9 cellular contexts compared by ENCODE assay signal in the genomic region with DNA sequence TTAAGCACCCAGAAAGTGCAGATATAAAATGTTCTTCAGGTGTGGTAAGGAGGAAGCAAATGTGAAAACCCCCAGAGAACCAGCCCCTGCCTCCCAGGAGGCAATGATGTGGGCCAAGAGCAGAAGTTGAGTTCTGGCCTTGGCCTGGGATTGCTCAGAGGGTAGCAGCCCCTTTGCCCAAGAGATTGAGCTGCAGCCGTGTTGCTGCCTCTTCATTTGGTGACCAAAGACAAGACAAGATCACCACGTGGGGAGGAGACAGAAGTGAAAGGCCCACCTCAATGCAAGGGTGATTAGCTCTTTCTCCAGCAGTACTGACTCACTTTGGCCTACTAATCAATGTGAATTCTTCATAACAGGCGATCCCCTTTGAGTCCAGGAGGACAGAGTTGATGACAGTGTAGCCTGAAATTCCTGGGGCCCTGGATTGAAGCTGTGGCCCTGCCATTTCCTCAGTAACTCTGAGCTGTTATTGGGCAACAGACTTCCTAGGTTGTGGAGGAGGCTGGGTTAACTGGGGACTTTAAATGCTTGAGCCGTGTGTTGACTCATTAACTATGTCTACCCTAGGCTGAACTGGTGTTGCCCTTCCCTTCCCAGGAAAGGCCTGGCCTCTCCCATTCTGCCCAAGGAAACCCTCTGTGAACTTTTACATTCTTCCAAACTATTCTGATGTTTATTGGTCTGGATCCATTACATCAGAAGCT.
A peak's percentile ranks its signal among the peaks of the same experiment; 100 is the strongest.
DNase-seq lines count a peak whose midpoint lies in the region; ATAC-seq and TF ChIP-seq lines count a peak whose summit lies in the region.
"Had no signal": no experiment of that assay in that cellular context is flagged by ENCODE, and none has a peak within 500 bp of the region (broad histone marks: within the 10 kb centered on the region; RNA-seq: fewer than 3 reads in every experiment).

No MANE protein-coding gene starts in this region.

- peak overlapping the region; percentile 36 for H3K27ac Mint-ChIP-seq in activated CD8-positive, alpha-beta T cell treated with anti-CD3 and anti-CD28 coated beads, Interleukin-2, amount 10 ng/mL, durations not matched to agents 7 days and 5 days
- H3K27ac Mint-ChIP-seq in memory B cell, result peak overlapping the region; percentile 96
- H3K27ac Mint-ChIP-seq in endodermal cell, result no peak overlapping the region

- peak; percentile 20 for DNase-seq in activated CD8-positive, alpha-beta T cell treated with anti-CD3 and anti-CD28 coated beads, Interleukin-2, amount 10 ng/mL, durations not matched to agents 7 days and 5 days
- DNase-seq in memory B cell (ENCODE audit: low spot score in 2 of 2) (peak in 1 of 2 donors; percentile 57), T-helper 1 cell (no peak), COR-L47 (lab: John Stamatoyannopoulos, UW) (no peak), endodermal cell (no peak)
- DNase-seq: NCI-H526 had no signal

- ATAC-seq in GM18502 (IDR thresholded peaks at IDR 0.05; ENCODE audit: poor library complexity, unreplicated experiment) (peak; percentile 29), HG03066 (IDR thresholded peaks at IDR 0.05; ENCODE audit: low read depth, unreplicated experiment) (peak; percentile 27), memory B cell (ENCODE audit: low read depth) (peak; percentile 54), GM21825 (IDR thresholded peaks at IDR 0.05; ENCODE audit: unreplicated experiment) (no peak)
- ATAC-seq in activated CD8-positive, alpha-beta T cell treated with anti-CD3 and anti-CD28 coated beads, Interleukin-2, amount 10 ng/mL, durations not matched to agents 7 days and 5 days, result no peak

- no peak overlapping the region for H3K27ac ChIP-seq in endodermal cell (ENCODE audit: low read depth, low read length)

- CTCF ChIA-PET in activated CD8-positive, alpha-beta T cell treated with anti-CD3 and anti-CD28 coated beads, Interleukin-2, amount 10 ng/mL, durations not matched to agents 7 days and 5 days (lab: Charles Lee), result interaction anchor here (1.0 to 1.6 kb wide), 2 partner anchors 10 to 11 kb away, joined by 4 to 6 read pairs; no protein-coding TSS in a partner anchor

- peaks cover 20% of the 10 kb centered on the region for H3K36me3 ChIP-seq in endodermal cell (ENCODE audit: control insufficient read depth, insufficient read depth, low read length)

- H3K4me1 Mint-ChIP-seq in activated CD8-positive, alpha-beta T cell treated with anti-CD3 and anti-CD28 coated beads, Interleukin-2, amount 10 ng/mL, durations not matched to agents 7 days and 5 days (ENCODE audit: low read depth), result peaks cover 68% of the 10 kb centered on the region
- H3K4me1 Mint-ChIP-seq in memory B cell (peaks cover 65% of the 10 kb centered on the region), endodermal cell (peaks cover 44% of the 10 kb centered on the region)

- H3K9me3 Mint-ChIP-seq in activated CD8-positive, alpha-beta T cell treated with anti-CD3 and anti-CD28 coated beads, Interleukin-2, amount 10 ng/mL, durations not matched to agents 7 days and 5 days (ENCODE audit: insufficient read depth), result no peaks in the 10 kb centered on the region
- no peaks in the 10 kb centered on the region for H3K9me3 Mint-ChIP-seq in memory B cell
- H3K9me3 Mint-ChIP-seq in endodermal cell, result no peaks in the 10 kb centered on the region

- 90 to 96% methylated on average over 3 to 4 of the region's 4 CpGs for WGBS in endodermal cell (ENCODE audit: insufficient coverage in 1 of 2, insufficient read length in 1 of 2), 2 experiments

- no peaks in the 10 kb centered on the region for H3K27me3 ChIP-seq in endodermal cell (ENCODE audit: control insufficient read depth, insufficient read depth, low read length, poor library complexity, severe bottlenecking)

- no peak overlapping the region for H3K4me3 Mint-ChIP-seq in activated CD8-positive, alpha-beta T cell treated with anti-CD3 and anti-CD28 coated beads, Interleukin-2, amount 10 ng/mL, durations not matched to agents 7 days and 5 days
- peak overlapping the region; percentile 68 for H3K4me3 Mint-ChIP-seq in memory B cell
- H3K4me3 Mint-ChIP-seq in endodermal cell, result no peak overlapping the region

- no peaks in the 10 kb centered on the region for H3K9me3 ChIP-seq in endodermal cell (ENCODE audit: control insufficient read depth, low read length)

- no peaks in the 10 kb centered on the region for H3K27me3 Mint-ChIP-seq in activated CD8-positive, alpha-beta T cell treated with anti-CD3 and anti-CD28 coated beads, Interleukin-2, amount 10 ng/mL, durations not matched to agents 7 days and 5 days (ENCODE audit: low read depth)
- H3K27me3 Mint-ChIP-seq in memory B cell (no peaks in the 10 kb centered on the region), endodermal cell (ENCODE audit: insufficient read depth) (no peaks in the 10 kb centered on the region)

- peaks cover 14% of the 10 kb centered on the region for H3K4me1 ChIP-seq in endodermal cell (ENCODE audit: control insufficient read depth, insufficient read depth, low read length)

- peaks cover 59% of the 10 kb centered on the region for H3K36me3 Mint-ChIP-seq in activated CD8-positive, alpha-beta T cell treated with anti-CD3 and anti-CD28 coated beads, Interleukin-2, amount 10 ng/mL, durations not matched to agents 7 days and 5 days (ENCODE audit: low read depth)
- H3K36me3 Mint-ChIP-seq in memory B cell (peaks cover 26% of the 10 kb centered on the region), endodermal cell (ENCODE audit: low read depth) (peaks cover 45% of the 10 kb centered on the region)

- no peak for TF ChIP-seq CTCF in endodermal cell (conservative IDR thresholded peaks at IDR 0.05)

- POLR2A ChIA-PET in activated CD8-positive, alpha-beta T cell treated with anti-CD3 and anti-CD28 coated beads, Interleukin-2, amount 10 ng/mL, durations not matched to agents 7 days and 5 days (lab: Charles Lee), result no interaction called here

- no peak overlapping the region for H3K9ac ChIP-seq in endodermal cell (ENCODE audit: extremely low read depth, low read length, poor library complexity, severe bottlenecking)

- no peak overlapping the region for H3K4me3 ChIP-seq in endodermal cell (ENCODE audit: low read length)

Comparison
In these comparisons a context has a peak if more than half of its experiments do, and no peak if none do; other contexts are left out.
1. ATAC-seq: peak in GM18502 (single experiment), HG03066 (single experiment) and memory B cell (single experiment); none in activated CD8-positive, alpha-beta T cell treated with anti-CD3 and anti-CD28 coated beads, Interleukin-2, amount 10 ng/mL, durations not matched to agents 7 days and 5 days (single experiment) and GM21825 (single experiment).